2 cellular contexts compared by ENCODE assay signal in the genomic region with DNA sequence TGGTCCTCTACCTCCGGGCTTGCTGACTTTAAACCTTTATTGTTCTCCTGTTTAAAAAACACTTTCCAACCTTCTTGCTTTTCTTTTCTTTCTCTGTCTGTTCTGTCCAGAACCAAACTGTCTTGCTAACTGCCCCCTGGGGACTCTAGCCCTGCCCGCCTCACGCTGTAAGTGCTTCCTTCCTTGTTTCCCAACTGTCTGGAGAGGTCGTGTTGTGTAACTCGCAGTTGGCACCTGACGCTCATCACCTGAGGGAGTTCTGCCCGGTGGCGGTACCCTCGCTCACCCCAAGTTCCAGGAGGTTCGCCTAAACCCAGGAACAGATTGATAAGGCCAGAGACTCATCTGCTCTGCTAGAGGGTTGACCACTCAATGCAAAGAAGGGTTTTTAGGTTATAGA.
TF ChIP-seq lines count a peak whose summit lies in the region.

No MANE protein-coding gene starts in this region.

TF ChIP-seq in IMR-90, 13 proteins besides CTCF, POLR2A, EP300 and RAD21:
- no peak for TF ChIP-seq MAFK (IDR thresholded peaks at IDR 0.05; ENCODE audit: low read depth, low read length)
- no peak for TF ChIP-seq CEBPB (IDR thresholded peaks at IDR 0.05; ENCODE audit: low read depth, low read length)
- no peak for TF ChIP-seq BHLHE40 (IDR thresholded peaks at IDR 0.05; ENCODE audit: low read depth, low read length)
- TF ChIP-seq, protein P1, sequence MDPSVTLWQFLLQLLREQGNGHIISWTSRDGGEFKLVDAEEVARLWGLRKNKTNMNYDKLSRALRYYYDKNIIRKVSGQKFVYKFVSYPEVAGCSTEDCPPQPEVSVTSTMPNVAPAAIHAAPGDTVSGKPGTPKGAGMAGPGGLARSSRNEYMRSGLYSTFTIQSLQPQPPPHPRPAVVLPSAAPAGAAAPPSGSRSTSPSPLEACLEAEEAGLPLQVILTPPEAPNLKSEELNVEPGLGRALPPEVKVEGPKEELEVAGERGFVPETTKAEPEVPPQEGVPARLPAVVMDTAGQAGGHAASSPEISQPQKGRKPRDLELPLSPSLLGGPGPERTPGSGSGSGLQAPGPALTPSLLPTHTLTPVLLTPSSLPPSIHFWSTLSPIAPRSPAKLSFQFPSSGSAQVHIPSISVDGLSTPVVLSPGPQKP (IDR thresholded peaks at IDR 0.05; ENCODE audit: borderline replicate concordance, low read depth, low read length), result no peak
- TF ChIP-seq SMC3 (IDR thresholded peaks at IDR 0.05; ENCODE audit: low read depth, low read length), result no peak
- no peak for TF ChIP-seq RCOR1 (IDR thresholded peaks at IDR 0.05; ENCODE audit: insufficient replicate concordance, low read length)
- TF ChIP-seq MAZ (IDR thresholded peaks at IDR 0.05; ENCODE audit: borderline replicate concordance, low read depth, low read length), result no peak
- TF ChIP-seq RFX5 (IDR thresholded peaks at IDR 0.05; ENCODE audit: low read depth, low read length), result no peak
- TF ChIP-seq FOS (IDR thresholded peaks at IDR 0.05; ENCODE audit: low read depth, low read length), result no peak
- no peak for TF ChIP-seq NFE2L2 (IDR thresholded peaks at IDR 0.05; ENCODE audit: low read depth, low read length)
- TF ChIP-seq, protein P2, sequence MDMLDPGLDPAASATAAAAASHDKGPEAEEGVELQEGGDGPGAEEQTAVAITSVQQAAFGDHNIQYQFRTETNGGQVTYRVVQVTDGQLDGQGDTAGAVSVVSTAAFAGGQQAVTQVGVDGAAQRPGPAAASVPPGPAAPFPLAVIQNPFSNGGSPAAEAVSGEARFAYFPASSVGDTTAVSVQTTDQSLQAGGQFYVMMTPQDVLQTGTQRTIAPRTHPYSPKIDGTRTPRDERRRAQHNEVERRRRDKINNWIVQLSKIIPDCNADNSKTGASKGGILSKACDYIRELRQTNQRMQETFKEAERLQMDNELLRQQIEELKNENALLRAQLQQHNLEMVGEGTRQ (IDR thresholded peaks at IDR 0.05; ENCODE audit: low read depth, low read length), result no peak
- TF ChIP-seq CHD1 (IDR thresholded peaks at IDR 0.05; ENCODE audit: low read depth, low read length), result no peak
- no peak for TF ChIP-seq MXI1 (IDR thresholded peaks at IDR 0.05; ENCODE audit: borderline replicate concordance, low read depth, low read length)

TF ChIP-seq in H1, 55 proteins besides CTCF, POLR2A, EP300 and RAD21:
- TF ChIP-seq SP4 (IDR thresholded peaks at IDR 0.05; ENCODE audit: low read length) (no peak), EGR1 (IDR thresholded peaks at IDR 0.05; ENCODE audit: borderline replicate concordance, low read depth, low read length) (no peak), BCL11A (IDR thresholded peaks at IDR 0.05; ENCODE audit: low read depth in 2 of 2, low read length in 2 of 2) (no peak), RBBP5 (IDR thresholded peaks at IDR 0.05; ENCODE audit: borderline replicate concordance, low read depth, low read length) (no peak), CREB1 (IDR thresholded peaks at IDR 0.05) (no peak)
